In genomic region chr1:155210304-155210703, GRCh38 we compare ENCODE assay signal across 10 cellular contexts. TPM values are rescaled to one million over a fixed set of nuclear protein-coding genes. Genes with fewer than 3 reads are reported as not detected.
DNase-seq lines count a peak whose midpoint lies in the region; TF ChIP-seq lines count a peak whose summit lies in the region.
"Had no signal": no experiment of that assay in that cellular context is flagged by ENCODE, and none has a peak within 500 bp of the region (broad histone marks: within the 10 kb centered on the region; RNA-seq: fewer than 3 reads in every experiment).

No MANE protein-coding gene starts in this region.

- WGBS in sigmoid colon, 2 donors = 91 to 92% methylated on average over 2 of the region's 2 CpGs

- no peak overlapping the region for H2AFZ ChIP-seq in MM.1S (ENCODE audit: low read length)

- intact Hi-C loops in sigmoid colon (cut with DNase I) = no loop called here

- no peaks in the 10 kb centered on the region for H3K9me3 Mint-ChIP-seq in T-helper 2 cell treated with Interferon-gamma antibody and Interleukin-4, amounts not matched to agents 5 μg/mL and 100 μg/mL, for 36 hours
- no peaks in the 10 kb centered on the region for H3K9me3 Mint-ChIP-seq in activated naive CD8-positive, alpha-beta T cell (ENCODE audit: low read depth)
- H3K9me3 Mint-ChIP-seq in neural crest cell = no peaks in the 10 kb centered on the region

- H3K4me3 Mint-ChIP-seq in T-helper 2 cell treated with Interferon-gamma antibody and Interleukin-4, amounts not matched to agents 5 μg/mL and 100 μg/mL, for 36 hours = peak overlapping the region; percentile 42
- H3K4me3 Mint-ChIP-seq in activated naive CD8-positive, alpha-beta T cell = peak overlapping the region; percentile 95
- peak overlapping the region; percentile 94 for H3K4me3 Mint-ChIP-seq in neural crest cell

- no peaks in the 10 kb centered on the region for H4K20me1 ChIP-seq in MM.1S (ENCODE audit: insufficient read depth, low read length)

- TF ChIP-seq POLR2A in sigmoid colon (IDR thresholded peaks at IDR 0.05) = no peak

- H3K4me3 ChIP-seq in MM.1S (ENCODE audit: low read length) = no peak overlapping the region
- H3K4me3 ChIP-seq in sigmoid colon = no peak overlapping the region

- H3K27ac ChIP-seq in MM.1S (ENCODE audit: low read length) (no peak overlapping the region), sigmoid colon (peak overlapping the region in 2 of 4 donors; percentile 14 to 99)

- peaks cover 10% of the 10 kb centered on the region for H3F3A ChIP-seq in MM.1S (ENCODE audit: insufficient read depth, low read length)

- no peaks in the 10 kb centered on the region for H3K27me3 Mint-ChIP-seq in T-helper 2 cell treated with Interferon-gamma antibody and Interleukin-4, amounts not matched to agents 5 μg/mL and 100 μg/mL, for 36 hours (ENCODE audit: low read depth)
- H3K27me3 Mint-ChIP-seq in activated naive CD8-positive, alpha-beta T cell = no peaks in the 10 kb centered on the region
- peaks cover 38% of the 10 kb centered on the region for H3K27me3 Mint-ChIP-seq in neural crest cell (ENCODE audit: low read depth)

- H3K9me2 ChIP-seq in MM.1S (replicated peaks; ENCODE audit: insufficient read depth, low read length) = no peaks in the 10 kb centered on the region

- peaks cover 28% of the 10 kb centered on the region for H3K4me1 Mint-ChIP-seq in T-helper 2 cell treated with Interferon-gamma antibody and Interleukin-4, amounts not matched to agents 5 μg/mL and 100 μg/mL, for 36 hours (ENCODE audit: low read depth)
- peaks cover 18% of the 10 kb centered on the region for H3K4me1 Mint-ChIP-seq in activated naive CD8-positive, alpha-beta T cell (ENCODE audit: low read depth)
- peaks cover 44% of the 10 kb centered on the region for H3K4me1 Mint-ChIP-seq in neural crest cell

- H3K36me3 Mint-ChIP-seq in T-helper 2 cell treated with Interferon-gamma antibody and Interleukin-4, amounts not matched to agents 5 μg/mL and 100 μg/mL, for 36 hours (ENCODE audit: low read depth) = peaks cover 11% of the 10 kb centered on the region
- H3K36me3 Mint-ChIP-seq in activated naive CD8-positive, alpha-beta T cell = no peaks in the 10 kb centered on the region
- H3K36me3 Mint-ChIP-seq in neural crest cell (ENCODE audit: low read depth) = peaks cover 14% of the 10 kb centered on the region

- H3K79me2 ChIP-seq in MM.1S (ENCODE audit: low read length) = peaks cover 9% of the 10 kb centered on the region; the same call in 1 of the 2 replicates

- DNase-seq in T-helper 2 cell treated with Interferon-gamma antibody and Interleukin-4, amounts not matched to agents 5 μg/mL and 100 μg/mL, for 36 hours (ENCODE audit: low spot score) = no peak
- DNase-seq in T-helper 2 cell (no peak), MM.1S (no peak), neural crest cell (ENCODE audit: low read depth, low spot score) (no peak), sigmoid colon (no peak), Ammon's horn (ENCODE audit: low spot score) (no peak)
- DNase-seq in activated CD4-positive, CD25-positive, alpha-beta regulatory T cell treated with anti-CD3 and anti-CD28 coated beads, Interleukin-2, amount 50 U/mL, for 72 hours = no peak
- DNase-seq: NCI-H345 had no signal

- H3K27me3 ChIP-seq in MM.1S (replicated peaks; ENCODE audit: insufficient read depth, low read length) = no peaks in the 10 kb centered on the region
- H3K27me3 ChIP-seq in sigmoid colon = no peaks in the 10 kb centered on the region
- H3K27me3 ChIP-seq: tibial nerve had no signal

- peak overlapping the region; percentile 86; the same call in 1 of the 2 replicates for H3K4me2 ChIP-seq in MM.1S (ENCODE audit: low read depth, low read length)

- TF ChIP-seq EP300 in sigmoid colon (IDR thresholded peaks at IDR 0.05) = no peak

- H3K27ac Mint-ChIP-seq in T-helper 2 cell treated with Interferon-gamma antibody and Interleukin-4, amounts not matched to agents 5 μg/mL and 100 μg/mL, for 36 hours = no peak overlapping the region
- no peak overlapping the region for H3K27ac Mint-ChIP-seq in activated naive CD8-positive, alpha-beta T cell
- no peak overlapping the region for H3K27ac Mint-ChIP-seq in neural crest cell (ENCODE audit: unreplicated experiment)

- no peak overlapping the region for H3K9ac ChIP-seq in MM.1S (ENCODE audit: low read length)

- H3K9me3 ChIP-seq in MM.1S (replicated peaks; ENCODE audit: insufficient read depth, low read length) (no peaks in the 10 kb centered on the region), sigmoid colon (no peaks in the 10 kb centered on the region)
- H3K9me3 ChIP-seq: tibial nerve had no signal

- H3K4me1 ChIP-seq in MM.1S (ENCODE audit: low read length) = peaks cover 13% of the 10 kb centered on the region
- peaks cover 0 to 36% (median 30%) of the 10 kb centered on the region in 4 donors for H3K4me1 ChIP-seq in sigmoid colon

- no peak for TF ChIP-seq CTCF in MM.1S (IDR thresholded peaks at IDR 0.05; ENCODE audit: low read length)
- no peak for TF ChIP-seq CTCF in neural crest cell (conservative IDR thresholded peaks at IDR 0.05)
- no peak for TF ChIP-seq CTCF in sigmoid colon (IDR thresholded peaks at IDR 0.05)

- no peaks in the 10 kb centered on the region for H3K36me3 ChIP-seq in MM.1S (replicated peaks; ENCODE audit: insufficient read depth, low read length)
- peaks cover 0 to 12% (median 0%) of the 10 kb centered on the region in 4 donors for H3K36me3 ChIP-seq in sigmoid colon

RNA-seq across cellular contexts. Expression of gene MTX1, which starts 1.8 kb away (rescaled TPM):
- 36.0 and 38.3 TPM in 2 replicates for total RNA-seq in neural crest cell
- total RNA-seq in sigmoid colon = 10 to 100 TPM; 15.5 to 29.8 (median 27.7) TPM
- 10 to 100 TPM; 51.7 to 69.7 (median 53.2) TPM for polyA plus RNA-seq in sigmoid colon

RNA-seq across cellular contexts. Expression of gene THBS3, which starts 2.6 kb away (rescaled TPM):
- 21.4 TPM in 2 replicates for total RNA-seq in neural crest cell
- 10 to 100 TPM in 3 of 4 donors, 1 to 10 TPM in 1; 9.6 to 43.5 (median 18.5) TPM for total RNA-seq in sigmoid colon
- polyA plus RNA-seq in sigmoid colon = 10 to 100 TPM in 1 of 3 donors, 1 to 10 TPM in 2; 3.5 to 13.4 (median 6.0) TPM

RNA-seq across cellular contexts. Expression of gene TRIM46, which starts 36.7 kb away (rescaled TPM):
- total RNA-seq in neural crest cell (9.8 and 10.0 TPM in 2 replicates), sigmoid colon (1 to 10 TPM in 1 of 4 donors, under 1 TPM in 3; 0.16 to 3.0 (median 0.52) TPM)
- under 1 TPM in 2 of 3 donors, not detected in 1; 0.60 to 0.92 TPM for polyA plus RNA-seq in sigmoid colon

RNA-seq across cellular contexts. Expression of gene KRTCAP2, which starts 37.2 kb away (rescaled TPM):
- total RNA-seq in neural crest cell (125 and 152 TPM in 2 replicates), sigmoid colon (100 to 1,000 TPM in 3 of 4 donors, 10 to 100 TPM in 1; 72.9 to 119 (median 110) TPM)
- 100 to 1,000 TPM in 2 of 3 donors, 10 to 100 TPM in 1; 74.2 to 245 (median 114) TPM for polyA plus RNA-seq in sigmoid colon

RNA-seq across cellular contexts. Expression of gene ENTREP3, which starts 45.0 kb away (rescaled TPM):
- total RNA-seq in neural crest cell (93.1 and 94.3 TPM in 2 replicates), sigmoid colon (10 to 100 TPM; 11.8 to 44.0 (median 16.0) TPM)
- polyA plus RNA-seq in sigmoid colon = 10 to 100 TPM in 1 of 3 donors, 1 to 10 TPM in 2; 5.4 to 17.6 (median 6.5) TPM

Comparison
In these comparisons a context has a peak if more than half of its experiments do, and no peak if none do; other contexts are left out.
1. H3K4me3 Mint-ChIP-seq: peak in every context shown above with its lines; median percentile 95 in activated naive CD8-positive, alpha-beta T cell; 94 in neural crest cell; 42 in T-helper 2 cell treated with Interferon-gamma antibody and Interleukin-4, amounts not matched to agents 5 μg/mL and 100 μg/mL, for 36 hours.